In the genomic region with DNA sequence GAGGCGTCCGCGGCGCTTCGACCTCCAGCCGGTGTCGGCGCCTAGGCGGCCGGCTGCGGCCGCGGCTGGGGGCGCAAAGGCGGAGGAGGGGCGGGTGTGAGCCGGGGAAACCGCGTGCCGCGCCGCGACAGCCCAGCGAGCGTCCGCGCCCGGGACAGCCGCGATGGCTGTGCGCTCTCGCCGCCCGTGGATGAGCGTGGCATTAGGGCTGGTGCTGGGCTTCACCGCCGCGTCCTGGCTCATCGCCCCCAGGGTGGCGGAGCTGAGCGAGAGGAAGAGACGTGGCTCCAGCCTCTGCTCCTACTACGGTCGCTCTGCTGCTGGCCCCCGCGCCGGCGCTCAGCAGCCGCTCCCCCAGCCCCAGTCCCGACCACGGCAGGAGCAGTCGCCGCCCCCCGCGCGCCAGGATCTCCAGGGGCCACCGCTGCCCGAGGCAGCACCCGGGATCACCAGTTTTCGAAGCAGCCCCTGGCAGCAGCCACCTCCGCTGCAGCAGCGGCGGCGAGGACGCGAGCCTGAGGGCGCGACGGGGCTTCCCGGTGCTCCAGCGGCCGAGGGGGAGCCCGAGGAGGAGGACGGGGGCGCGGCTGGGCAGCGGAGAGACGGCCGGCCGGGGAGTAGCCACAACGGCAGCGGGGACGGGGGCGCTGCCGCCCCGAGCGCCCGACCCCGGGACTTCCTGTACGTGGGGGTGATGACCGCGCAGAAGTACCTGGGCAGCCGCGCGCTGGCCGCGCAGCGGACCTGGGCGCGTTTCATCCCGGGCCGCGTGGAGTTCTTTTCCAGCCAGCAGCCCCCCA, we compare ENCODE assay signal across 8 cellular contexts. TPM values are rescaled to one million over a fixed set of nuclear protein-coding genes. Genes with fewer than 3 reads are reported as not detected.
DNase-seq lines count a peak whose midpoint lies in the region; ATAC-seq, FAIRE-seq and TF ChIP-seq lines count a peak whose summit lies in the region.

No MANE protein-coding gene starts in this region.

- no peaks in the 10 kb centered on the region for H3K9me3 ChIP-seq in HUES64 (ENCODE audit: insufficient read depth, low read depth, low read length)

- under 1% methylated on average over 103 of the region's 103 CpGs for WGBS in HUES64

- peaks cover 71% of the 10 kb centered on the region for H3K27me3 ChIP-seq in HUES64 (ENCODE audit: insufficient read depth, low read length)

- DNase-seq in D721Med (ENCODE audit: insufficient read length, low spot score) (peak; percentile 15), left lobe of liver (ENCODE audit: low spot score) (no peak), substantia nigra (lab: John Stamatoyannopoulos, UW) (peak in 7 of 49 donors; percentile 41 to 53 (median 44)), NCI-H187 treated with DMSO at 0.1 percent for 48 hours (lab: John Stamatoyannopoulos, UW) (no peak), NCI-H446 (lab: John Stamatoyannopoulos, UW) (no peak)
- no peak for DNase-seq in central memory CD8-positive, alpha-beta T cell (ENCODE audit: low spot score in 2 of 2)

- peaks cover 63% of the 10 kb centered on the region for H3K27me3 Mint-ChIP-seq in central memory CD8-positive, alpha-beta T cell

- H3K4me1 Mint-ChIP-seq in central memory CD8-positive, alpha-beta T cell, result peaks cover 17% of the 10 kb centered on the region

- H3K27ac Mint-ChIP-seq in central memory CD8-positive, alpha-beta T cell (ENCODE audit: low read depth), result no peak overlapping the region

- H3K27ac ChIP-seq in HUES64 (ENCODE audit: low read depth, low read length), result no peak overlapping the region
- peak overlapping the region; percentile 55 for H3K27ac ChIP-seq in substantia nigra (ENCODE audit: low read depth, low read length, poor library complexity, severe bottlenecking)

- peak overlapping the region; percentile 79 for H3K4me3 ChIP-seq in HUES64 (ENCODE audit: low read length)

- no peaks in the 10 kb centered on the region for H3K9me3 Mint-ChIP-seq in central memory CD8-positive, alpha-beta T cell

- ATAC-seq in GM21447 (IDR thresholded peaks at IDR 0.05; ENCODE audit: unreplicated experiment), result peak; percentile 31
- ATAC-seq in central memory CD8-positive, alpha-beta T cell (replicated peaks; ENCODE audit: extremely low read depth, poor library complexity, severe bottlenecking), result peak; percentile 20
- peak; percentile 47 for ATAC-seq in left lobe of liver

- H3K9ac ChIP-seq in HUES64 (ENCODE audit: low read depth, low read length), result peak overlapping the region; percentile 49; the same call in 1 of the 2 replicates

- no peak for TF ChIP-seq CTCF in D721Med (IDR thresholded peaks at IDR 0.05; ENCODE audit: insufficient read depth, missing control alignments)

- H3K36me3 Mint-ChIP-seq in central memory CD8-positive, alpha-beta T cell (ENCODE audit: insufficient read depth), result peaks cover 1% of the 10 kb centered on the region

- H3K36me3 ChIP-seq in HUES64 (ENCODE audit: insufficient read depth, low read length), result no peaks in the 10 kb centered on the region

- no peaks in the 10 kb centered on the region for H3K4me1 ChIP-seq in HUES64 (ENCODE audit: insufficient read depth, low read length)

- FAIRE-seq in D721Med (lab: Jason Lieb, UNC), result no peak

- H3K4me3 Mint-ChIP-seq in central memory CD8-positive, alpha-beta T cell, result peak overlapping the region; percentile 81

RNA-seq across cellular contexts. Expression of a gene that starts 0.6 kb away (rescaled TPM):
- polyA plus RNA-seq in HUES64 (2013, experiment 1 of 2), result 0.80 TPM
- polyA plus RNA-seq in HUES64 (2013, experiment 2 of 2), result 1.1 TPM
- 0.83 TPM for total RNA-seq in left lobe of liver
